ENCODE assay signal across 20 cellular contexts in the genomic region with DNA sequence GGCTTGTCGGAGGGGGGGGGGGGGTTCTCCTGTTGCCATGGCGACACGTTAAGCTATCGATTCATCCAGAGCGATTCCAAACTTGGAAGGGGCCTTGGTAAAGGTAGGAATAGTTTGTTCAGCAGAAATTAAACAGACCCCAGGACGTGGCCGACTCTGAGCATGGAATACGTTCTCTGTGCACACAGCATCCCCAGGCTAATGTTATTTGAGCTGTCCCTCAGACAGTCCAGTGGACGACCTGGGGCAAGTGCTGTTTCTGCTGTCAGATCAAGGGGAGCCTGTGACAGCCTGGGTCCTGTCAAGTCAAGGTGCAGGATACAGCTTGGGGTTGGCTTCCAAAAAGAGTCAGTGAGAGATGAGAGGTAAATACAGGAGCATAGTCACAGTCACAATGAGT.
"Had no signal": no experiment of that assay in that cellular context is flagged by ENCODE, and none has a peak within 500 bp of the region (broad histone marks: within the 10 kb centered on the region; RNA-seq: fewer than 3 reads in every experiment).

No MANE protein-coding gene starts in this region.

- H3K4me1 Mint-ChIP-seq: activated naive CD4-positive, alpha-beta T cell treated with anti-CD3 and anti-CD28 coated beads, Interleukin-2, amount 50 U/mL, for 24 hours; central memory CD8-positive, alpha-beta T cell; memory B cell had no signal

- H3K9ac ChIP-seq: parathyroid adenoma had no signal

- H2AFZ ChIP-seq: parathyroid adenoma had no signal

- ATAC-seq: gastrocnemius medialis had no signal

- H3K4me3 ChIP-seq: ascending aorta, coronary artery, gastrocnemius medialis, thyroid gland had no signal

- H3K36me3 ChIP-seq: ascending aorta, gastrocnemius medialis, neutrophil, thyroid gland had no signal

- H3K27me3 ChIP-seq: ascending aorta, gastrocnemius medialis, neutrophil, thyroid gland had no signal

- H3K27me3 Mint-ChIP-seq: activated naive CD4-positive, alpha-beta T cell treated with anti-CD3 and anti-CD28 coated beads, Interleukin-2, amount 50 U/mL, for 24 hours; central memory CD8-positive, alpha-beta T cell; memory B cell had no signal

- DNase-seq: activated CD4-positive, CD25-positive, alpha-beta regulatory T cell treated with anti-CD3 and anti-CD28 coated beads, Interleukin-2, amount 50 U/mL, for 72 hours; activated CD8-positive, alpha-beta memory T cell treated with anti-CD3 and anti-CD28 coated beads for 24 hours; activated CD8-positive, alpha-beta memory T cell treated with anti-CD3 and anti-CD28 coated beads, Interleukin-2, amount 50 U/mL, for 48 hours; activated effector memory CD4-positive, alpha-beta T cell treated with Interleukin-2 at 50 U/mL for 16 hours; activated T-cell treated with anti-CD3 and anti-CD28 coated beads, Interleukin-2, amount 50 U/mL, for 48 hours; erythroblast; gastrocnemius medialis; stimulated activated CD4-positive, alpha-beta T cell treated with anti-CD3 and anti-CD28 coated beads, Interleukin-12 subunit alpha, Interleukin-12 subunit beta, amount 100 ng/mL, for 4 hours; stimulated activated CD4-positive, alpha-beta T cell treated with anti-CD3 and anti-CD28 coated beads, Interleukin-1b, Interleukin-23, amount 100 ng/mL, for 48 hours; stimulated activated CD8-positive, alpha-beta memory T cell treated with anti-CD3 and anti-CD28 coated beads, Interleukin-4, amount 100 ng/mL, for 48 hours; stimulated activated naive CD4-positive, alpha-beta T cell; thyroid gland had no signal

- H3K4me3 Mint-ChIP-seq: activated naive CD4-positive, alpha-beta T cell treated with anti-CD3 and anti-CD28 coated beads, Interleukin-2, amount 50 U/mL, for 24 hours; central memory CD8-positive, alpha-beta T cell; memory B cell had no signal

- H3K9me3 ChIP-seq: ascending aorta, gastrocnemius medialis, neutrophil, thyroid gland had no signal

- H3K27ac Mint-ChIP-seq: activated naive CD4-positive, alpha-beta T cell treated with anti-CD3 and anti-CD28 coated beads, Interleukin-2, amount 50 U/mL, for 24 hours; memory B cell had no signal

- H3K36me3 Mint-ChIP-seq: activated naive CD4-positive, alpha-beta T cell treated with anti-CD3 and anti-CD28 coated beads, Interleukin-2, amount 50 U/mL, for 24 hours; memory B cell had no signal

- H3K79me2 ChIP-seq: parathyroid adenoma had no signal

- H3K27ac ChIP-seq: ascending aorta, coronary artery, gastrocnemius medialis, neutrophil, parathyroid adenoma, thyroid gland, VCaP had no signal
